In the genomic region with DNA sequence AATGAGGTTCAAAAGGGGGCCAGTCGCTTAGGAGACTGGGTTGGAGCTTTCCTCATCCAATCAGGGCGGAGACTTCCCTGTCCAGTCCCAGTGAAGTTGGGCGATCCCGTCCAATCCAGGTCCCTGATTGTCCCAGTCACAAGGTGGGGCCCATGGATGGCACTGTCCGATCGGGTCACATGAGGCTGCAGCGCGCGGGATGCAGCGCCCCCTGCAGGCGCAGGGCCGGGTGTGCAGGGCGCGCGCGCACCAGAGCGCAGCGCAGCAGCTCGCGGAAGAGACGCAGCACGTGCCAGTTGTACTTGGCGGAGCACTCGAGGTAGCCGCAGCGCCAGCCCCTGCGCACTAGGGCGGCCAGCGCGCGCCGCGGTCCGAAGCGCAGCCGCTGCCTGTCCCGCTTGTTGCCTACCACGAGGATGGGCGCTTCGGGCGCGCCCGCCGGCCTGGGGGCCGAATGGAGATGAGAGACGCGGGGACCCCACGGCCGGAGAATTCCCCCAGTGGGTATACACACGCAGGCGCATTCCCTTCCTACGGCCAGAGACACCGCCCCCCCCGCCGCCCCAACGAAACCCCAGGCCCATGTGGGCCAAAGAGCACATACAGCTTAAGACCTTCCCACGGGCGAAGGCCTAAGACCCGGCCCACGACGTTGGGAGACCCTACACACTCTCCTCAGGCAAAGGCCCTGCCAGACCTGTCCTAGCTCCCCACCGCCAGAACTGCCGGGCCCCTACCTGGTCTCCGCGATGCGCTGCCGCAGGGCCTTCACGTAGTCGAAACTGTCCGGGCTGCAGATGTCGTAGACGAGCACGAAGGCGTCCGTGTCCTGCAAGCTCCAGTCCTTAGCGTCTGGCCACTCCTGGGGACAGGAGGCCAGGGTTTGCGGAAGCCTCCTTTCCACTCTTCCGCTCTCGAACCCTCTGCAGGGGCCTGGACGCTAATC, we compare ENCODE assay signal across 1 cellular context.
TF ChIP-seq lines count a peak whose summit lies in the region.

No MANE protein-coding gene starts in this region.

TF ChIP-seq in H1, 55 proteins besides CTCF, POLR2A, EP300 and RAD21:
- TF ChIP-seq BACH1 (IDR thresholded peaks at IDR 0.05; ENCODE audit: low read length) (no peak), RNF2 (IDR thresholded peaks at IDR 0.05; ENCODE audit: borderline replicate concordance, low read depth, low read length, missing control alignments, poor library complexity, severe bottlenecking) (peak; percentile 71), BRCA1 (IDR thresholded peaks at IDR 0.05; ENCODE audit: low read depth, low read length) (no peak), SP4 (IDR thresholded peaks at IDR 0.05; ENCODE audit: low read length) (peak; percentile 89), CHD1 (IDR thresholded peaks at IDR 0.05; ENCODE audit: low read depth, low read length) (no peak), MAFK (IDR thresholded peaks at IDR 0.05; ENCODE audit: low read depth, low read length) (no peak), PHF8 (conservative IDR thresholded peaks at IDR 0.05; ENCODE audit: low read depth, low read length) (no peak), TAF7 (optimal IDR thresholded peaks at IDR 0.05; ENCODE audit: borderline replicate concordance, low read depth, low read length) (peak; percentile 78), CEBPB (IDR thresholded peaks at IDR 0.05; ENCODE audit: low read depth, low read length) (0 out of 2 replicates have a peak, but pooled peaks have one; percentile 2), SP2 (IDR thresholded peaks at IDR 0.05; ENCODE audit: low read length) (no peak), CHD2 (IDR thresholded peaks at IDR 0.05; ENCODE audit: low read length) (peak; percentile 50; the same call in 1 of the 2 replicates), SAP30 (IDR thresholded peaks at IDR 0.05; ENCODE audit: insufficient read depth, insufficient replicate concordance, low read length) (no peak), HDAC2 (IDR thresholded peaks at IDR 0.05; ENCODE audit: borderline replicate concordance in 1 of 2, low read depth in 2 of 2, low read length in 2 of 2) (peak in 1 of 2 experiments; percentile 73; a peak in 1 of 4 replicates), EZH2 (IDR thresholded peaks at IDR 0.05; ENCODE audit: low read depth, low read length, severe bottlenecking) (no peak), CBX8 (IDR thresholded peaks at IDR 0.05; ENCODE audit: borderline replicate concordance, low read depth, low read length) (no peak), POU5F1 (IDR thresholded peaks at IDR 0.05; ENCODE audit: low read depth, low read length) (no peak), TAF1 (IDR thresholded peaks at IDR 0.05; ENCODE audit: low read depth, low read length) (0 out of 2 replicates have a peak, but pooled peaks have one; percentile 38), GABPA (IDR thresholded peaks at IDR 0.05; ENCODE audit: borderline replicate concordance, insufficient read depth, low read length) (peak; percentile 74; the same call in 1 of the 2 replicates), GTF2F1 (IDR thresholded peaks at IDR 0.05; ENCODE audit: borderline replicate concordance, low read depth, low read length) (peak; percentile 85; the same call in 1 of the 2 replicates), CTBP2 (IDR thresholded peaks at IDR 0.05; ENCODE audit: borderline replicate concordance, insufficient read depth, insufficient read length, low read length) (no peak), TEAD4 (IDR thresholded peaks at IDR 0.05; ENCODE audit: low read depth, low read length) (peak; percentile 88; the same call in 1 of the 2 replicates), RBBP5 (IDR thresholded peaks at IDR 0.05; ENCODE audit: borderline replicate concordance, low read depth, low read length) (no peak), EGR1 (IDR thresholded peaks at IDR 0.05; ENCODE audit: borderline replicate concordance, low read depth, low read length) (no peak), CREB1 (IDR thresholded peaks at IDR 0.05) (peak; percentile 74), ASH2L (IDR thresholded peaks at IDR 0.05; ENCODE audit: low read length) (peak; percentile 37), SP1 (IDR thresholded peaks at IDR 0.05; ENCODE audit: low read depth, low read length) (0 out of 2 replicates have a peak, but pooled peaks have one; percentile 26), FOSL1 (IDR thresholded peaks at IDR 0.05; ENCODE audit: insufficient read depth, low read depth, low read length) (0 out of 2 replicates have a peak, but pooled peaks have one; percentile 7), TCF12 (IDR thresholded peaks at IDR 0.05; ENCODE audit: low read depth, low read length) (peak; percentile 75; the same call in 1 of the 2 replicates), SIRT6 (IDR thresholded peaks at IDR 0.05; ENCODE audit: low read length) (no peak), POLR2AphosphoS5 (IDR thresholded peaks at IDR 0.05; ENCODE audit: low read depth, low read length) (no peak), BCL11A (IDR thresholded peaks at IDR 0.05; ENCODE audit: low read depth in 2 of 2, low read length in 2 of 2) (no peak), SUZ12 (IDR thresholded peaks at IDR 0.05; ENCODE audit: low read length) (no peak), NRF1 (IDR thresholded peaks at IDR 0.05; ENCODE audit: low read depth, low read length) (peak; percentile 49), SIN3A (conservative IDR thresholded peaks at IDR 0.05 in 1 of 2, IDR thresholded peaks at IDR 0.05 in 1 of 2; ENCODE audit: low read depth in 1 of 2, low read length in 2 of 2) (peak in 1 of 2 experiments; percentile 71; a peak in 2 of 4 replicates), NANOG (IDR thresholded peaks at IDR 0.05; ENCODE audit: insufficient read depth, low read depth, low read length, poor library complexity, severe bottlenecking) (peak; percentile 55), SRF (IDR thresholded peaks at IDR 0.05; ENCODE audit: low read depth, low read length) (no peak), ZNF274 (IDR thresholded peaks at IDR 0.05; ENCODE audit: borderline replicate concordance, extremely low read depth, low read length) (no peak), KDM4A (IDR thresholded peaks at IDR 0.05; ENCODE audit: low read depth, low read length, severe bottlenecking) (no peak), YY1 (IDR thresholded peaks at IDR 0.05; ENCODE audit: low read depth, low read length) (0 out of 2 replicates have a peak, but pooled peaks have one; percentile 48), KDM1A (IDR thresholded peaks at IDR 0.05; ENCODE audit: borderline replicate concordance, low read length) (peak; percentile 56; the same call in 1 of the 2 replicates), RXRA (IDR thresholded peaks at IDR 0.05; ENCODE audit: insufficient read depth, low read depth, low read length) (0 out of 2 replicates have a peak, but pooled peaks have one; percentile 8), CBX5 (IDR thresholded peaks at IDR 0.05; ENCODE audit: low read depth, low read length) (no peak)
- TF ChIP-seq, protein P1, sequence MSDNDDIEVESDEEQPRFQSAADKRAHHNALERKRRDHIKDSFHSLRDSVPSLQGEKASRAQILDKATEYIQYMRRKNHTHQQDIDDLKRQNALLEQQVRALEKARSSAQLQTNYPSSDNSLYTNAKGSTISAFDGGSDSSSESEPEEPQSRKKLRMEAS (IDR thresholded peaks at IDR 0.05), result peak; percentile 100
- TF ChIP-seq, protein P2, sequence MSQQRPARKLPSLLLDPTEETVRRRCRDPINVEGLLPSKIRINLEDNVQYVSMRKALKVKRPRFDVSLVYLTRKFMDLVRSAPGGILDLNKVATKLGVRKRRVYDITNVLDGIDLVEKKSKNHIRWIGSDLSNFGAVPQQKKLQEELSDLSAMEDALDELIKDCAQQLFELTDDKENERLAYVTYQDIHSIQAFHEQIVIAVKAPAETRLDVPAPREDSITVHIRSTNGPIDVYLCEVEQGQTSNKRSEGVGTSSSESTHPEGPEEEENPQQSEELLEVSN (IDR thresholded peaks at IDR 0.05), result peak; percentile 100
- TF ChIP-seq, protein P3, sequence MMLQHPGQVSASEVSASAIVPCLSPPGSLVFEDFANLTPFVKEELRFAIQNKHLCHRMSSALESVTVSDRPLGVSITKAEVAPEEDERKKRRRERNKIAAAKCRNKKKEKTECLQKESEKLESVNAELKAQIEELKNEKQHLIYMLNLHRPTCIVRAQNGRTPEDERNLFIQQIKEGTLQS (IDR thresholded peaks at IDR 0.05; ENCODE audit: insufficient read depth, low read depth, low read length), result peak; percentile 96
- TF ChIP-seq, protein P4, sequence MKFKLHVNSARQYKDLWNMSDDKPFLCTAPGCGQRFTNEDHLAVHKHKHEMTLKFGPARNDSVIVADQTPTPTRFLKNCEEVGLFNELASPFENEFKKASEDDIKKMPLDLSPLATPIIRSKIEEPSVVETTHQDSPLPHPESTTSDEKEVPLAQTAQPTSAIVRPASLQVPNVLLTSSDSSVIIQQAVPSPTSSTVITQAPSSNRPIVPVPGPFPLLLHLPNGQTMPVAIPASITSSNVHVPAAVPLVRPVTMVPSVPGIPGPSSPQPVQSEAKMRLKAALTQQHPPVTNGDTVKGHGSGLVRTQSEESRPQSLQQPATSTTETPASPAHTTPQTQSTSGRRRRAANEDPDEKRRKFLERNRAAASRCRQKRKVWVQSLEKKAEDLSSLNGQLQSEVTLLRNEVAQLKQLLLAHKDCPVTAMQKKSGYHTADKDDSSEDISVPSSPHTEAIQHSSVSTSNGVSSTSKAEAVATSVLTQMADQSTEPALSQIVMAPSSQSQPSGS (IDR thresholded peaks at IDR 0.05; ENCODE audit: low read length), result peak; percentile 80; the same call in 1 of the 2 replicates
- TF ChIP-seq, protein P5, sequence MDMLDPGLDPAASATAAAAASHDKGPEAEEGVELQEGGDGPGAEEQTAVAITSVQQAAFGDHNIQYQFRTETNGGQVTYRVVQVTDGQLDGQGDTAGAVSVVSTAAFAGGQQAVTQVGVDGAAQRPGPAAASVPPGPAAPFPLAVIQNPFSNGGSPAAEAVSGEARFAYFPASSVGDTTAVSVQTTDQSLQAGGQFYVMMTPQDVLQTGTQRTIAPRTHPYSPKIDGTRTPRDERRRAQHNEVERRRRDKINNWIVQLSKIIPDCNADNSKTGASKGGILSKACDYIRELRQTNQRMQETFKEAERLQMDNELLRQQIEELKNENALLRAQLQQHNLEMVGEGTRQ (IDR thresholded peaks at IDR 0.05; ENCODE audit: low read length), result peak; percentile 91
